ENCODE assay signal across 12 cellular contexts in the genomic region with DNA sequence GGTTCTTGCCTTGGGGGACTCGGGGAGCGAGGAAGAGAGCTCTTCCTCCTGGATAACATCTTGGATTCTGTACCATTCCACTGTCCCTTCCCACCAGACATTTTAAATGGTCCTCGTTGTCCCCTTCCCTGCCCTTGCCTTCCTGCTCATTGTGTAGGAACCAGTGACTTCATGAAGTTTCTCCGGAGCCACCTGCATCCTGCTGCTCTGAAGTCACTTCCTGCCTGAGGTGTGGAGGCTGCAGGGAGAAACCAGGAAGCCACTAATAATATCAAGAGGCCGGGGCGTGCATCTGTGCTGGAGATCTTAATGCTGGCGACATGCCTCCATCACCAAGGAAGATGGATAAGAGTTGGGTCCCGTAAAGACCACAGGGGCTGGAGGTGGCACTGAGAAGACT. TPM values are rescaled to one million over a fixed set of nuclear protein-coding genes. Genes with fewer than 3 reads are reported as not detected.
DNase-seq lines count a peak whose midpoint lies in the region; ATAC-seq, FAIRE-seq and TF ChIP-seq lines count a peak whose summit lies in the region.
"Had no signal": no experiment of that assay in that cellular context is flagged by ENCODE, and none has a peak within 500 bp of the region (broad histone marks: within the 10 kb centered on the region; RNA-seq: fewer than 3 reads in every experiment).

No MANE protein-coding gene starts in this region.

- peaks cover 6% of the 10 kb centered on the region for H3K9me3 Mint-ChIP-seq in activated CD4-positive, alpha-beta T cell treated with anti-CD3 and anti-CD28 coated beads, Interleukin-2, amount 10 ng/mL, durations not matched to agents 24 days and 14 days
- H3K9me3 Mint-ChIP-seq in endodermal cell (no peaks in the 10 kb centered on the region), CD14-positive monocyte (peaks cover 0 to 2% (median 0%) of the 10 kb centered on the region in 7 donors)

- no peak for DNase-seq in GM12892 (ENCODE audit: insufficient read length)
- DNase-seq in activated CD4-positive, alpha-beta T cell treated with anti-CD3 and anti-CD28 coated beads, Interleukin-2, amount 10 ng/mL, durations not matched to agents 24 days and 14 days = peak; percentile 83
- peak; percentile 31 for DNase-seq in endodermal cell
- DNase-seq in stimulated activated CD4-positive, alpha-beta T cell treated with anti-CD3 and anti-CD28 coated beads, Interleukin-2, amount 100 ng/mL, for 24 hours = peak; percentile 53 to 64
- DNase-seq in SHP77 treated with DMSO at 0.1 percent for 48 hours (lab: John Stamatoyannopoulos, UW) = no peak
- DNase-seq in CD14-positive monocyte (ENCODE audit: low spot score) = no peak
- DNase-seq: NCI-H2081 had no signal

- H3K36me3 Mint-ChIP-seq in activated CD4-positive, alpha-beta T cell treated with anti-CD3 and anti-CD28 coated beads, Interleukin-2, amount 10 ng/mL, durations not matched to agents 24 days and 14 days (ENCODE audit: low read depth) = peaks cover 9% of the 10 kb centered on the region
- H3K36me3 Mint-ChIP-seq in endodermal cell (ENCODE audit: low read depth) = no peaks in the 10 kb centered on the region
- H3K36me3 Mint-ChIP-seq in CD14-positive monocyte = no peaks in the 10 kb centered on the region

- intact Hi-C loops in activated CD4-positive, alpha-beta T cell treated with anti-CD3 and anti-CD28 coated beads, Interleukin-2, amount 10 ng/mL, durations not matched to agents 24 days and 14 days (cut with micrococcal nuclease) = no loop called here
- intact Hi-C loops in CD14-positive monocyte (cut with micrococcal nuclease) = no loop called here

- no peak overlapping the region for H3K27ac ChIP-seq in endodermal cell (ENCODE audit: low read depth, low read length)
- H3K27ac ChIP-seq: ovary had no signal

- H3K9ac ChIP-seq in endodermal cell (ENCODE audit: extremely low read depth, low read length, poor library complexity, severe bottlenecking) = no peak overlapping the region

- no peaks in the 10 kb centered on the region for H3K36me3 ChIP-seq in endodermal cell (ENCODE audit: control insufficient read depth, insufficient read depth, low read length)
- H3K36me3 ChIP-seq: ascending aorta, ovary had no signal

- no peaks in the 10 kb centered on the region for H3K9me3 ChIP-seq in endodermal cell (ENCODE audit: control insufficient read depth, low read length)
- H3K9me3 ChIP-seq: ascending aorta, ovary had no signal

- peak overlapping the region; percentile 81 for H3K4me3 Mint-ChIP-seq in activated CD4-positive, alpha-beta T cell treated with anti-CD3 and anti-CD28 coated beads, Interleukin-2, amount 10 ng/mL, durations not matched to agents 24 days and 14 days
- H3K4me3 Mint-ChIP-seq in endodermal cell (no peak overlapping the region), CD14-positive monocyte (peak overlapping the region in 1 of 2 donors; percentile 52)

- FAIRE-seq in GM12892 (lab: Jason Lieb, UNC) = peak; percentile 85
- FAIRE-seq: frontal cortex had no signal

- H3K4me1 Mint-ChIP-seq in activated CD4-positive, alpha-beta T cell treated with anti-CD3 and anti-CD28 coated beads, Interleukin-2, amount 10 ng/mL, durations not matched to agents 24 days and 14 days = peaks cover 46% of the 10 kb centered on the region
- H3K4me1 Mint-ChIP-seq in endodermal cell (no peaks in the 10 kb centered on the region), CD14-positive monocyte (peaks cover 17% of the 10 kb centered on the region)

- H3K27ac Mint-ChIP-seq in activated CD4-positive, alpha-beta T cell treated with anti-CD3 and anti-CD28 coated beads, Interleukin-2, amount 10 ng/mL, durations not matched to agents 24 days and 14 days = peak overlapping the region; percentile 89
- no peak overlapping the region for H3K27ac Mint-ChIP-seq in endodermal cell
- peak overlapping the region in 1 of 7 donors; percentile 80 for H3K27ac Mint-ChIP-seq in CD14-positive monocyte

- H3K27me3 ChIP-seq in endodermal cell (ENCODE audit: control insufficient read depth, insufficient read depth, low read length, poor library complexity, severe bottlenecking) = no peaks in the 10 kb centered on the region
- H3K27me3 ChIP-seq: ascending aorta, ovary had no signal

- TF ChIP-seq CTCF in endodermal cell (conservative IDR thresholded peaks at IDR 0.05) = no peak
- no peak for TF ChIP-seq CTCF in CD14-positive monocyte (IDR thresholded peaks at IDR 0.05)

- no peaks in the 10 kb centered on the region for H3K4me1 ChIP-seq in endodermal cell (ENCODE audit: control insufficient read depth, insufficient read depth, low read length)
- H3K4me1 ChIP-seq: ascending aorta had no signal

- TF ChIP-seq POLR2A in GM12892 (IDR thresholded peaks at IDR 0.05; ENCODE audit: low read depth, low read length) = no peak
- TF ChIP-seq POLR2A in GM18505 (IDR thresholded peaks at IDR 0.05; ENCODE audit: borderline replicate concordance, extremely low read depth, insufficient read depth, insufficient read length) = no peak

- no peaks in the 10 kb centered on the region for H3K27me3 Mint-ChIP-seq in activated CD4-positive, alpha-beta T cell treated with anti-CD3 and anti-CD28 coated beads, Interleukin-2, amount 10 ng/mL, durations not matched to agents 24 days and 14 days
- peaks cover 6% of the 10 kb centered on the region for H3K27me3 Mint-ChIP-seq in endodermal cell (ENCODE audit: insufficient read depth)
- peaks cover 0 to 7% (median 1%) of the 10 kb centered on the region in 3 donors for H3K27me3 Mint-ChIP-seq in CD14-positive monocyte (ENCODE audit: low read depth in 3 of 3)

- no peak overlapping the region for H3K4me3 ChIP-seq in endodermal cell (ENCODE audit: low read length)
- H3K4me3 ChIP-seq: ascending aorta, ovary had no signal

- no peak for ATAC-seq in GM18505 (IDR thresholded peaks at IDR 0.05; ENCODE audit: unreplicated experiment)
- no peak for ATAC-seq in SK-N-SH treated with all-trans-retinoic acid at 6 μM for 48 hours

- WGBS in endodermal cell (ENCODE audit: insufficient coverage in 1 of 2, insufficient read length in 1 of 2), 2 experiments = 91% methylated on average over 7 to 8 of the region's 8 CpGs

TF ChIP-seq in SK-N-SH treated with all-trans-retinoic acid at 6 μM for 48 hours, 23 proteins besides CTCF, POLR2A, EP300 and RAD21 (continues in another document):
- no peak for TF ChIP-seq ISL1 (CRISPR knock-in tag; IDR thresholded peaks at IDR 0.05)
- TF ChIP-seq, protein P1, sequence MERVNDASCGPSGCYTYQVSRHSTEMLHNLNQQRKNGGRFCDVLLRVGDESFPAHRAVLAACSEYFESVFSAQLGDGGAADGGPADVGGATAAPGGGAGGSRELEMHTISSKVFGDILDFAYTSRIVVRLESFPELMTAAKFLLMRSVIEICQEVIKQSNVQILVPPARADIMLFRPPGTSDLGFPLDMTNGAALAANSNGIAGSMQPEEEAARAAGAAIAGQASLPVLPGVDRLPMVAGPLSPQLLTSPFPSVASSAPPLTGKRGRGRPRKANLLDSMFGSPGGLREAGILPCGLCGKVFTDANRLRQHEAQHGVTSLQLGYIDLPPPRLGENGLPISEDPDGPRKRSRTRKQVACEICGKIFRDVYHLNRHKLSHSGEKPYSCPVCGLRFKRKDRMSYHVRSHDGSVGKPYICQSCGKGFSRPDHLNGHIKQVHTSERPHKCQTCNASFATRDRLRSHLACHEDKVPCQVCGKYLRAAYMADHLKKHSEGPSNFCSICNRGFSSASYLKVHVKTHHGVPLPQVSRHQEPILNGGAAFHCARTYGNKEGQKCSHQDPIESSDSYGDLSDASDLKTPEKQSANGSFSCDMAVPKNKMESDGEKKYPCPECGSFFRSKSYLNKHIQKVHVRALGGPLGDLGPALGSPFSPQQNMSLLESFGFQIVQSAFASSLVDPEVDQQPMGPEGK (CRISPR knock-in tag; IDR thresholded peaks at IDR 0.05; ENCODE audit: borderline replicate concordance) = no peak
- no peak for TF ChIP-seq ZNF8 (CRISPR knock-in tag; IDR thresholded peaks at IDR 0.05)
- TF ChIP-seq ZFP3 (CRISPR knock-in tag; IDR thresholded peaks at IDR 0.05) = no peak

RNA-seq across cellular contexts. Expression of a gene that starts 6.2 kb away (rescaled TPM):
- 2.2 TPM for polyA plus RNA-seq in GM12892 (2012; ENCODE audit: missing spikeins)
- total RNA-seq in activated CD4-positive, alpha-beta T cell treated with anti-CD3 and anti-CD28 coated beads, Interleukin-2, amount 10 ng/mL, durations not matched to agents 24 days and 14 days = 12.4 and 13.5 TPM in 2 replicates
- 10 to 100 TPM; 18.8 to 19.9 TPM for total RNA-seq in endodermal cell
- 4.3 TPM for polyA plus RNA-seq in endodermal cell (2013, experiment 1 of 2)
- 4.3 TPM for polyA plus RNA-seq in endodermal cell (2013, experiment 2 of 2)
- polyA plus RNA-seq in CD14-positive monocyte = 1 to 10 TPM in 1 of 2 donors, under 1 TPM in 1; 0.93 to 2.2 TPM

RNA-seq across cellular contexts. Expression of a gene that starts 6.8 kb away (rescaled TPM):
- not detected for polyA plus RNA-seq in GM12892 (2012; ENCODE audit: missing spikeins)
- total RNA-seq in activated CD4-positive, alpha-beta T cell treated with anti-CD3 and anti-CD28 coated beads, Interleukin-2, amount 10 ng/mL, durations not matched to agents 24 days and 14 days = 0.90 and 0.91 TPM in 2 replicates
- total RNA-seq in endodermal cell = 1 to 10 TPM; 2.9 to 7.0 TPM
- 2.0 TPM for polyA plus RNA-seq in endodermal cell (2013, experiment 1 of 2)
- 1.1 TPM for polyA plus RNA-seq in endodermal cell (2013, experiment 2 of 2)
- polyA plus RNA-seq in CD14-positive monocyte = under 1 TPM in 1 of 2 donors, not detected in 1; 0.06 TPM

RNA-seq across cellular contexts. Expression of a gene that starts 14.2 kb away (rescaled TPM):
- 0.57 TPM for polyA plus RNA-seq in GM12892 (2012; ENCODE audit: missing spikeins)
- total RNA-seq in activated CD4-positive, alpha-beta T cell treated with anti-CD3 and anti-CD28 coated beads, Interleukin-2, amount 10 ng/mL, durations not matched to agents 24 days and 14 days = 0.16 and 0.40 TPM in 2 replicates
- total RNA-seq in endodermal cell = under 1 TPM; 0.24 to 0.44 TPM
- polyA plus RNA-seq in endodermal cell (2013, experiment 1 of 2) = 0.43 TPM
- polyA plus RNA-seq in endodermal cell (2013, experiment 2 of 2) = 0.54 TPM
- not detected for polyA plus RNA-seq in CD14-positive monocyte
- total RNA-seq: ascending aorta, frontal cortex had no signal

RNA-seq across cellular contexts. Expression of a gene that starts 17.2 kb away (rescaled TPM):
- polyA plus RNA-seq in GM12892 (2012; ENCODE audit: missing spikeins) = 120 TPM
- 128 and 131 TPM in 2 replicates for total RNA-seq in activated CD4-positive, alpha-beta T cell treated with anti-CD3 and anti-CD28 coated beads, Interleukin-2, amount 10 ng/mL, durations not matched to agents 24 days and 14 days
- 100 to 1,000 TPM; 233 to 277 TPM for total RNA-seq in endodermal cell
- 221 TPM for polyA plus RNA-seq in endodermal cell (2013, experiment 1 of 2)
- polyA plus RNA-seq in endodermal cell (2013, experiment 2 of 2) = 204 TPM
- polyA plus RNA-seq in CD14-positive monocyte = 1,000 to 10,000 TPM; 1,057 to 1,383 TPM

RNA-seq across cellular contexts. Expression of a gene that starts 33.8 kb away (rescaled TPM):
- polyA plus RNA-seq in GM12892 (2012; ENCODE audit: missing spikeins) = 0.89 TPM
- total RNA-seq in activated CD4-positive, alpha-beta T cell treated with anti-CD3 and anti-CD28 coated beads, Interleukin-2, amount 10 ng/mL, durations not matched to agents 24 days and 14 days = not detected in 2 replicates
- under 1 TPM; 0.46 to 0.92 TPM for total RNA-seq in endodermal cell
- polyA plus RNA-seq in endodermal cell (2013, experiment 1 of 2) = 0.18 TPM
- not detected for polyA plus RNA-seq in endodermal cell (2013, experiment 2 of 2)
- polyA plus RNA-seq in CD14-positive monocyte = 1 to 10 TPM in 1 of 2 donors, under 1 TPM in 1; 0.29 to 1.2 TPM
- total RNA-seq: ascending aorta had no signal

Comparison
In these comparisons a context has a peak if more than half of its experiments do, and no peak if none do; other contexts are left out.
1. DNase-seq: peak in activated CD4-positive, alpha-beta T cell treated with anti-CD3 and anti-CD28 coated beads, Interleukin-2, amount 10 ng/mL, durations not matched to agents 24 days and 14 days (single experiment), endodermal cell (single experiment) and stimulated activated CD4-positive, alpha-beta T cell treated with anti-CD3 and anti-CD28 coated beads, Interleukin-2, amount 100 ng/mL, for 24 hours (2 of 2); none in GM12892 (single experiment), SHP77 treated with DMSO at 0.1 percent for 48 hours (single experiment) and CD14-positive monocyte (single experiment).